In the genomic region with DNA sequence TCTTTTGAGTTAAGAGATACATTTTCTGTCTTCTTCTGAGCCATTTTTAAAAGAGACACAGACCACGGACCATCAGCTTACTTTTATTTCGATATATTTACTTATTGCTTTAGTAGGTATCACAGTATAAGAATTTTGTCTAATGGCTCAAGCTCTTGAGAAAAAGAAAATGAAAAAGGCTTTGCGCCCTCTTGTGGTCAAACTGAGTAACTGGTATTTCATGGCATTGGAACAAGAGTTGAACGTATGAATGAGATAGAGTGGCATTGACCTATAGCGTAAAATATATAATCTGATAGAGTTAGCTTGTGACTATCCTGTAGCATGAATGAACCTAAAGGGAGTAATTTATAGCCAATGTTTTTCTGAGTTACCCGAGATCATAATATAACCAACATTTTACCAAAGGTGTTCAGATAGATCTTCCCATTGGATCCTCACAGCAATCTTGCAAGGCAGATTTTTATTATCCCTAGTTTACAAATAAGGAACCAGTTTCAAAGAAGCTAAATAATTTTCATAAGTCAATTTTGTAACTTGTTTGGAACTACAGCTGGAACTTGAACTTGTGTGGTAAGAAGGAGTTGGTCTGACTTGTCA, we compare ENCODE assay signal across 8 cellular contexts.
A peak's percentile ranks its signal among the peaks of the same experiment; 100 is the strongest.
DNase-seq lines count a peak whose midpoint lies in the region; ATAC-seq and TF ChIP-seq lines count a peak whose summit lies in the region.

No MANE protein-coding gene starts in this region.

- TF ChIP-seq CTCF in colonic mucosa (IDR thresholded peaks at IDR 0.05): peak; percentile 91
- peak; percentile 82 for TF ChIP-seq CTCF in lower lobe of right lung (IDR thresholded peaks at IDR 0.05)
- TF ChIP-seq CTCF in vagina (IDR thresholded peaks at IDR 0.05): peak; percentile 75 to 88 (median 81)

- no peak overlapping the region for H3K27ac ChIP-seq in colonic mucosa
- H3K27ac ChIP-seq in lower lobe of right lung: no peak overlapping the region
- peak overlapping the region; percentile 5 for H3K27ac ChIP-seq in vagina

- H3K4me1 ChIP-seq in colonic mucosa (no peaks in the 10 kb centered on the region), lower lobe of right lung (no peaks in the 10 kb centered on the region), vagina (no peaks in the 10 kb centered on the region)

- DNase-seq in NCI-H2196 (lab: John Stamatoyannopoulos, UW; ENCODE audit: unreplicated experiment): peak; percentile 17
- no peak for DNase-seq in NCI-H2196 treated with DMSO at 0.1 percent for 48 hours (lab: John Stamatoyannopoulos, UW; ENCODE audit: unreplicated experiment)
- peak; percentile 63 for DNase-seq in RKO (ENCODE audit: low spot score)
- DNase-seq in colonic mucosa: peak; percentile 46
- DNase-seq in lower lobe of right lung: no peak
- DNase-seq in vagina (ENCODE audit: extremely low spot score in 2 of 2): no peak

- H3K36me3 ChIP-seq in colonic mucosa (no peaks in the 10 kb centered on the region), lower lobe of right lung (no peaks in the 10 kb centered on the region), vagina (no peaks in the 10 kb centered on the region)

- H3K9me3 ChIP-seq in colonic mucosa (no peaks in the 10 kb centered on the region), lower lobe of right lung (no peaks in the 10 kb centered on the region), vagina (no peaks in the 10 kb centered on the region)

- ATAC-seq in lower lobe of right lung: peak; percentile 46 to 54
- no peak for ATAC-seq in GM18517 (IDR thresholded peaks at IDR 0.05; ENCODE audit: unreplicated experiment)

- no peaks in the 10 kb centered on the region for H3K27me3 ChIP-seq in colonic mucosa
- H3K27me3 ChIP-seq in lower lobe of right lung (ENCODE audit: low read depth): no peaks in the 10 kb centered on the region
- no peaks in the 10 kb centered on the region for H3K27me3 ChIP-seq in vagina

- TF ChIP-seq RAD21 in Ishikawa (IDR thresholded peaks at IDR 0.05; ENCODE audit: low read depth): peak; percentile 66

- TF ChIP-seq EP300 in Ishikawa (IDR thresholded peaks at IDR 0.05; ENCODE audit: borderline replicate concordance): no peak

- TF ChIP-seq POLR2A in vagina (IDR thresholded peaks at IDR 0.05): no peak

- no peak overlapping the region for H3K9ac ChIP-seq in colonic mucosa (ENCODE audit: low read depth in 2 of 2, low read length in 2 of 2)

- H3K4me3 ChIP-seq in colonic mucosa: no peak overlapping the region
- no peak overlapping the region for H3K4me3 ChIP-seq in lower lobe of right lung
- H3K4me3 ChIP-seq in vagina: no peak overlapping the region

- intact Hi-C loops in colonic mucosa (cut with DNase I) (no loop called here), lower lobe of right lung (cut with DNase I) (loop anchor here (10.0 kb wide), 2 partner anchors 106 to 204 kb away; a partner anchor contains a TSS), vagina (cut with DNase I) (loop anchor here (10.0 kb wide), 2 partner anchors 196 to 296 kb away; no protein-coding TSS in a partner anchor)

TF ChIP-seq in Ishikawa, 13 proteins besides CTCF, POLR2A, EP300 and RAD21:
- TF ChIP-seq, protein P1, sequence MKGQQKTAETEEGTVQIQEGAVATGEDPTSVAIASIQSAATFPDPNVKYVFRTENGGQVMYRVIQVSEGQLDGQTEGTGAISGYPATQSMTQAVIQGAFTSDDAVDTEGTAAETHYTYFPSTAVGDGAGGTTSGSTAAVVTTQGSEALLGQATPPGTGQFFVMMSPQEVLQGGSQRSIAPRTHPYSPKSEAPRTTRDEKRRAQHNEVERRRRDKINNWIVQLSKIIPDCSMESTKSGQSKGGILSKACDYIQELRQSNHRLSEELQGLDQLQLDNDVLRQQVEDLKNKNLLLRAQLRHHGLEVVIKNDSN (IDR thresholded peaks at IDR 0.05): no peak
- TF ChIP-seq TEAD4 (IDR thresholded peaks at IDR 0.05) (no peak), TCF12 (IDR thresholded peaks at IDR 0.05; ENCODE audit: low read depth) (no peak), EGR1 (IDR thresholded peaks at IDR 0.05) (no peak), CREB1 (IDR thresholded peaks at IDR 0.05; ENCODE audit: low read depth) (no peak), TAF1 (IDR thresholded peaks at IDR 0.05; ENCODE audit: low read depth) (no peak), NFIC (IDR thresholded peaks at IDR 0.05) (no peak), CEBPB (IDR thresholded peaks at IDR 0.05) (no peak), YY1 (IDR thresholded peaks at IDR 0.05; ENCODE audit: low read depth) (no peak)
- TF ChIP-seq, protein P2, sequence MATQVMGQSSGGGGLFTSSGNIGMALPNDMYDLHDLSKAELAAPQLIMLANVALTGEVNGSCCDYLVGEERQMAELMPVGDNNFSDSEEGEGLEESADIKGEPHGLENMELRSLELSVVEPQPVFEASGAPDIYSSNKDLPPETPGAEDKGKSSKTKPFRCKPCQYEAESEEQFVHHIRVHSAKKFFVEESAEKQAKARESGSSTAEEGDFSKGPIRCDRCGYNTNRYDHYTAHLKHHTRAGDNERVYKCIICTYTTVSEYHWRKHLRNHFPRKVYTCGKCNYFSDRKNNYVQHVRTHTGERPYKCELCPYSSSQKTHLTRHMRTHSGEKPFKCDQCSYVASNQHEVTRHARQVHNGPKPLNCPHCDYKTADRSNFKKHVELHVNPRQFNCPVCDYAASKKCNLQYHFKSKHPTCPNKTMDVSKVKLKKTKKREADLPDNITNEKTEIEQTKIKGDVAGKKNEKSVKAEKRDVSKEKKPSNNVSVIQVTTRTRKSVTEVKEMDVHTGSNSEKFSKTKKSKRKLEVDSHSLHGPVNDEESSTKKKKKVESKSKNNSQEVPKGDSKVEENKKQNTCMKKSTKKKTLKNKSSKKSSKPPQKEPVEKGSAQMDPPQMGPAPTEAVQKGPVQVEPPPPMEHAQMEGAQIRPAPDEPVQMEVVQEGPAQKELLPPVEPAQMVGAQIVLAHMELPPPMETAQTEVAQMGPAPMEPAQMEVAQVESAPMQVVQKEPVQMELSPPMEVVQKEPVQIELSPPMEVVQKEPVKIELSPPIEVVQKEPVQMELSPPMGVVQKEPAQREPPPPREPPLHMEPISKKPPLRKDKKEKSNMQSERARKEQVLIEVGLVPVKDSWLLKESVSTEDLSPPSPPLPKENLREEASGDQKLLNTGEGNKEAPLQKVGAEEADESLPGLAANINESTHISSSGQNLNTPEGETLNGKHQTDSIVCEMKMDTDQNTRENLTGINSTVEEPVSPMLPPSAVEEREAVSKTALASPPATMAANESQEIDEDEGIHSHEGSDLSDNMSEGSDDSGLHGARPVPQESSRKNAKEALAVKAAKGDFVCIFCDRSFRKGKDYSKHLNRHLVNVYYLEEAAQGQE (IDR thresholded peaks at IDR 0.05; ENCODE audit: low read depth): no peak
- TF ChIP-seq, protein P3, sequence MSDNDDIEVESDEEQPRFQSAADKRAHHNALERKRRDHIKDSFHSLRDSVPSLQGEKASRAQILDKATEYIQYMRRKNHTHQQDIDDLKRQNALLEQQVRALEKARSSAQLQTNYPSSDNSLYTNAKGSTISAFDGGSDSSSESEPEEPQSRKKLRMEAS (IDR thresholded peaks at IDR 0.05): no peak

Comparison
In these comparisons a context has a peak if more than half of its experiments do, and no peak if none do; other contexts are left out.
1. DNase-seq: peak in NCI-H2196 (single experiment), RKO (single experiment) and colonic mucosa (single experiment); none in NCI-H2196 treated with DMSO at 0.1 percent for 48 hours (single experiment), lower lobe of right lung (single experiment) and vagina (0 of 2).
2. Peak in every context shown above with its lines, with median percentiles within 50 percentile points of each other: CTCF ChIP-seq.